In the genomic region with DNA sequence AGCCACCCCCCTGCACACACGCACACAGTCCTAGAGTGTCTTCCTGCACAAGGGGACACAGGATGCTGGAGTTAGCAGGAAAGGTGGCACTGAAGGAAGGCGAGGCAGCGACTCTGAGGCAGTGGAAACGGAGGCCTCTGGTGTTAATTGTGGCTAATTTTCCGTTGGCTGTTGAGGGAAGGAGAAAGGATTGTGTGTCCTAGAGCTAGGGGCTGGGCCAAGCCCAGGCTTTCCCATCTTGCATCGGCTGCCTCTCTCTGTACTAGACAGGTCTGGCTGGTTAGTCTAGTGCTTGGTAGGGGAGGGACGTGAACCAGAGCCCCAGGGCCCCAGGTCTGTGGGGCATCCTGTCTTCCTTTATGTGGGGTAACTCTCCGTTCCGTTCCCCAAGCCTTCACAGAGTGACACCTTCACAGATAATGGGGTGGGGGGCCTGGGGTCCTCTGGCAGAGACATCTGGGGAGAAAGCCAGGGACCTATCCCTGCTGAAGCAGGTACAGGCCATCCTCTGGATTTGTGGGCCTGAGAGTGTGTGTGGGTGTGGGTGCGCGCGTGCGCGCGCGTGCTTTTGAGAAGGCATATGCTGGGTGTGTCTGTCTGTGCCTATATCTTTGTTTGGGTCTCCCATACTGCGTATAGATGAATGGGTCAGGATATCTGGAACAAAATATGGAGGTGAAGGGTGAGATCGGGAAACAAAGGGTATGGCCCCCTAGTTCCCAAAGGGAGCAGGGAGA, we compare ENCODE assay signal across 8 cellular contexts. TPM values are rescaled to one million over a fixed set of nuclear protein-coding genes. Genes with fewer than 3 reads are reported as not detected.
DNase-seq lines count a peak whose midpoint lies in the region; ATAC-seq and TF ChIP-seq lines count a peak whose summit lies in the region.

A gene (plus strand): TSS at position 606 of the 737 bp plus-strand sequence. CDS start 212 bp downstream, outside the sequence.

- H3F3A ChIP-seq in DOHH2 (ENCODE audit: control insufficient read depth, insufficient read depth), result peaks cover 19% of the 10 kb centered on the region

- peak within 1 kb of the TSS; percentile 96 for H3K27ac ChIP-seq in DOHH2 (ENCODE audit: low read depth, low read length)
- peak within 1 kb of the TSS; percentile 70 for H3K27ac ChIP-seq in psoas muscle

- H3K36me3 ChIP-seq in DOHH2 (ENCODE audit: control insufficient read depth, low read length), result peaks cover 61% of the 10 kb centered on the region
- H3K36me3 ChIP-seq in psoas muscle (ENCODE audit: insufficient read depth in 1 of 2, low read depth in 1 of 2), result peaks cover 0 to 6% of the 10 kb centered on the region in 2 donors

- peak; percentile 5 for ATAC-seq in Right ventricle myocardium superior (ENCODE audit: poor library complexity)
- peak in 1 of 4 donors; percentile 5 for ATAC-seq in psoas muscle
- no peak for ATAC-seq in HG02678 (IDR thresholded peaks at IDR 0.05; ENCODE audit: unreplicated experiment)

- H3K4me1 ChIP-seq in DOHH2 (ENCODE audit: control insufficient read depth, low read length), result peaks cover 28% of the 10 kb centered on the region
- H3K4me1 ChIP-seq in psoas muscle, result peaks cover 46% of the 10 kb centered on the region

- TF ChIP-seq CTCF in DOHH2 (IDR thresholded peaks at IDR 0.05; ENCODE audit: low read depth, low read length, poor library complexity, severe bottlenecking) (no peak), psoas muscle (IDR thresholded peaks at IDR 0.05) (no peak)

- DNase-seq in NCI-H748 (lab: John Stamatoyannopoulos, UW; ENCODE audit: unreplicated experiment) (peak; percentile 81), Right ventricle myocardium superior (no peak), psoas muscle (no peak), HCEC 1CT (no peak), D341Med (ENCODE audit: low spot score) (no peak)
- peak; percentile 86 for DNase-seq in activated effector memory CD4-positive, alpha-beta T cell treated with anti-CD3 and anti-CD28 coated beads, Interleukin-2, amount 50 U/mL, for 16 hours

- H3K79me2 ChIP-seq in DOHH2 (ENCODE audit: control insufficient read depth, low read length), result peaks cover 66% of the 10 kb centered on the region

- H3K9me3 ChIP-seq in DOHH2 (ENCODE audit: control insufficient read depth, insufficient read depth, low read length), result no peaks in the 10 kb centered on the region
- H3K9me3 ChIP-seq in psoas muscle, result no peaks in the 10 kb centered on the region

- 17 to 25% (median 18%) methylated on average over 18 of the region's 18 CpGs for WGBS in psoas muscle, 3 donors

- intact Hi-C loops in Right ventricle myocardium superior (cut with DNase I) (no loop called here), psoas muscle (cut with DNase I) (no loop called here)

- no peaks in the 10 kb centered on the region for H3K9me2 ChIP-seq in DOHH2 (replicated peaks; ENCODE audit: control insufficient read depth, low read length)

- H3K4me3 ChIP-seq in DOHH2 (ENCODE audit: low read length) (peak within 1 kb of the TSS; percentile 95), psoas muscle (peak within 1 kb of the TSS; percentile 81)

- H3K27me3 ChIP-seq in DOHH2 (ENCODE audit: control insufficient read depth, low read length) (no peaks in the 10 kb centered on the region), psoas muscle (ENCODE audit: insufficient read depth in 3 of 3, low read length in 2 of 3) (peaks cover 0 to 24% (median 0%) of the 10 kb centered on the region in 3 donors)

- H3K4me2 ChIP-seq in DOHH2 (ENCODE audit: low read length), result peak within 1 kb of the TSS; percentile 99

- H4K20me1 ChIP-seq in DOHH2 (ENCODE audit: control insufficient read depth, insufficient read depth, low read depth, low read length), result no peaks in the 10 kb centered on the region

RNA-seq across cellular contexts. Expression of the gene that starts here (rescaled TPM):
- total RNA-seq in Right ventricle myocardium superior, result 13.7 TPM
- 10 to 100 TPM in 1 of 4 donors, 1 to 10 TPM in 3; 5.8 to 13.1 (median 7.5) TPM for total RNA-seq in psoas muscle
- 1 to 10 TPM; 3.3 to 6.9 (median 6.8) TPM for polyA plus RNA-seq in psoas muscle

Comparison
In these comparisons a context has a peak if more than half of its experiments do, and no peak if none do; other contexts are left out.
1. DNase-seq: peak in NCI-H748 (single experiment) and activated effector memory CD4-positive, alpha-beta T cell treated with anti-CD3 and anti-CD28 coated beads, Interleukin-2, amount 50 U/mL, for 16 hours (single experiment); none in Right ventricle myocardium superior (single experiment), psoas muscle (0 of 2), HCEC 1CT (single experiment) and D341Med (single experiment).